11 cellular contexts compared by ENCODE assay signal in genomic region chr1:193538004-193538355, GRCh38.
DNase-seq lines count a peak whose midpoint lies in the region; ATAC-seq, FAIRE-seq and TF ChIP-seq lines count a peak whose summit lies in the region.
"Had no signal": no experiment of that assay in that cellular context is flagged by ENCODE, and none has a peak within 500 bp of the region (broad histone marks: within the 10 kb centered on the region; RNA-seq: fewer than 3 reads in every experiment).

No MANE protein-coding gene starts in this region.

- no peak for TF ChIP-seq POLR2A in H54 (IDR thresholded peaks at IDR 0.05; ENCODE audit: low read depth, low read length)

- H3K4me1 Mint-ChIP-seq in CD4-positive, alpha-beta T cell (ENCODE audit: low read depth): peaks cover 59% of the 10 kb centered on the region
- peaks cover 48% of the 10 kb centered on the region for H3K4me1 Mint-ChIP-seq in activated naive CD8-positive, alpha-beta T cell (ENCODE audit: low read depth)

- H3F3A ChIP-seq in GM23248 (ENCODE audit: insufficient read depth): no peaks in the 10 kb centered on the region

- no peak overlapping the region for H2AFZ ChIP-seq in GM23248

- H3K27me3 Mint-ChIP-seq in CD4-positive, alpha-beta T cell: no peaks in the 10 kb centered on the region
- H3K27me3 Mint-ChIP-seq in activated naive CD8-positive, alpha-beta T cell: no peaks in the 10 kb centered on the region

- no peaks in the 10 kb centered on the region for H3K36me3 Mint-ChIP-seq in CD4-positive, alpha-beta T cell (ENCODE audit: low read depth)
- H3K36me3 Mint-ChIP-seq in activated naive CD8-positive, alpha-beta T cell: peaks cover 3% of the 10 kb centered on the region
- H3K36me3 Mint-ChIP-seq: mesothelial cell of epicardium had no signal

- H3K4me3 ChIP-seq in GM23248 (no peak overlapping the region), heart right ventricle (no peak overlapping the region)
- H3K4me3 ChIP-seq: thyroid gland had no signal

- H3K9me2 ChIP-seq in GM23248 (ENCODE audit: insufficient read depth): no peaks in the 10 kb centered on the region

- no peaks in the 10 kb centered on the region for H3K9me3 ChIP-seq in CD4-positive, alpha-beta T cell (ENCODE audit: control insufficient read depth, low read length)
- H3K9me3 ChIP-seq in GM23248 (ENCODE audit: low read depth): no peaks in the 10 kb centered on the region
- no peaks in the 10 kb centered on the region for H3K9me3 ChIP-seq in heart right ventricle
- H3K9me3 ChIP-seq: thyroid gland had no signal

- CTCF ChIA-PET in CD4-positive, alpha-beta T cell (lab: Charles Lee): no interaction called here

- no peaks in the 10 kb centered on the region for H3K79me2 ChIP-seq in GM23248 (ENCODE audit: insufficient read depth)

- H3K4me1 ChIP-seq in GM23248 (ENCODE audit: insufficient read depth): no peaks in the 10 kb centered on the region
- H3K4me1 ChIP-seq in heart right ventricle: peaks cover 0 to 15% (median 0%) of the 10 kb centered on the region in 9 donors
- H3K4me1 ChIP-seq: thyroid gland had no signal

- WGBS in GM23248 (ENCODE audit: low coverage in 1 of 2, low lambda C conversion rate in 2 of 2, missing lambda C conversion rate in 2 of 2), 2 experiments: 61 to 74% methylated on average over 2 of the region's 2 CpGs
- 87 to 98% methylated on average over 2 of the region's 2 CpGs for WGBS in heart right ventricle, 2 donors

- no peaks in the 10 kb centered on the region for H4K20me1 ChIP-seq in GM23248 (ENCODE audit: insufficient read depth)

- no peak for ATAC-seq in CD4-positive, alpha-beta T cell (ENCODE audit: poor library complexity)
- ATAC-seq in GM18873 (IDR thresholded peaks at IDR 0.05; ENCODE audit: low FRiP score, unreplicated experiment) (peak; percentile 3), HG03439 (IDR thresholded peaks at IDR 0.05; ENCODE audit: unreplicated experiment) (peak; percentile 8), heart right ventricle (no peak)

- H3K27ac Mint-ChIP-seq in CD4-positive, alpha-beta T cell: peak overlapping the region; percentile 78
- H3K27ac Mint-ChIP-seq in activated naive CD8-positive, alpha-beta T cell: peak overlapping the region; percentile 91
- H3K27ac Mint-ChIP-seq: mesothelial cell of epicardium had no signal

- no peak overlapping the region for H3K27ac ChIP-seq in CD4-positive, alpha-beta T cell (ENCODE audit: low read depth, low read length)
- H3K27ac ChIP-seq in GM23248: no peak overlapping the region
- H3K27ac ChIP-seq in heart right ventricle: no peak overlapping the region
- H3K27ac ChIP-seq: thyroid gland had no signal

- intact Hi-C loops in CD4-positive, alpha-beta T cell (cut with DNase I, micrococcal nuclease): loop anchor here in 1 of 2 experiments (5.0 kb wide), 2 partner anchors 61 to 76 kb away; no protein-coding TSS in a partner anchor
- intact Hi-C loops in heart right ventricle (cut with DNase I): no loop called here

- H3K9me3 Mint-ChIP-seq in CD4-positive, alpha-beta T cell: no peaks in the 10 kb centered on the region
- H3K9me3 Mint-ChIP-seq in activated naive CD8-positive, alpha-beta T cell (ENCODE audit: low read depth): no peaks in the 10 kb centered on the region
- H3K9me3 Mint-ChIP-seq: mesothelial cell of epicardium had no signal

- DNase-seq in CD4-positive, alpha-beta T cell: no peak
- DNase-seq in ureter (ENCODE audit: low spot score) (no peak), H54 (ENCODE audit: insufficient read length, low spot score) (no peak), GM23248 (no peak), heart right ventricle (no peak)
- DNase-seq: NCI-H524, thyroid gland had no signal

- TF ChIP-seq CTCF in CD4-positive, alpha-beta T cell (IDR thresholded peaks at IDR 0.05): no peak
- TF ChIP-seq CTCF in heart right ventricle (IDR thresholded peaks at IDR 0.05): no peak

- in situ Hi-C loops in GM23248 (cut with MboI): no loop called here

- no peak for FAIRE-seq in H54 (lab: Jason Lieb, UNC)

- no peaks in the 10 kb centered on the region for H3K27me3 ChIP-seq in CD4-positive, alpha-beta T cell (ENCODE audit: control insufficient read depth, insufficient read depth, low read length)
- H3K27me3 ChIP-seq in GM23248 (replicated peaks; ENCODE audit: insufficient read depth): no peaks in the 10 kb centered on the region
- H3K27me3 ChIP-seq in heart right ventricle: no peaks in the 10 kb centered on the region
- H3K27me3 ChIP-seq: thyroid gland had no signal

- no peak overlapping the region for H3K9ac ChIP-seq in GM23248

- H3K4me2 ChIP-seq in GM23248 (ENCODE audit: unreplicated experiment): no peak overlapping the region

- H3K36me3 ChIP-seq in GM23248 (ENCODE audit: low read depth): no peaks in the 10 kb centered on the region
- H3K36me3 ChIP-seq in heart right ventricle: no peaks in the 10 kb centered on the region
- H3K36me3 ChIP-seq: thyroid gland had no signal

- H3K4me3 Mint-ChIP-seq in CD4-positive, alpha-beta T cell: peak overlapping the region; percentile 50
- peak overlapping the region; percentile 15 for H3K4me3 Mint-ChIP-seq in activated naive CD8-positive, alpha-beta T cell
- H3K4me3 Mint-ChIP-seq: mesothelial cell of epicardium had no signal

- POLR2A ChIA-PET in CD4-positive, alpha-beta T cell (lab: Charles Lee): no interaction called here

Comparison
In these comparisons a context has a peak if more than half of its experiments do, and no peak if none do; other contexts are left out.
1. ATAC-seq: peak in GM18873 (single experiment) and HG03439 (single experiment); none in CD4-positive, alpha-beta T cell (single experiment) and heart right ventricle (0 of 8).